ENCODE assay signal across 11 cellular contexts in genomic region chr10:62248465-62248864, GRCh38. TPM values are rescaled to one million over a fixed set of nuclear protein-coding genes. Genes with fewer than 3 reads are reported as not detected.
DNase-seq lines count a peak whose midpoint lies in the region; ATAC-seq, FAIRE-seq and TF ChIP-seq lines count a peak whose summit lies in the region.
"Had no signal": no experiment of that assay in that cellular context is flagged by ENCODE, and none has a peak within 500 bp of the region (broad histone marks: within the 10 kb centered on the region; RNA-seq: fewer than 3 reads in every experiment).

No MANE protein-coding gene starts in this region.

- H3K4me3 Mint-ChIP-seq in neural crest cell, result no peak overlapping the region
- H3K4me3 Mint-ChIP-seq in progenitor cell of endocrine pancreas (ENCODE audit: low read depth), result no peak overlapping the region
- H3K4me3 Mint-ChIP-seq: naive B cell had no signal

- DNase-seq in DMS 273 (lab: John Stamatoyannopoulos, UW; ENCODE audit: unreplicated experiment), result peak; percentile 8
- DNase-seq in DMS 273 treated with DMSO at 0.1 percent for 48 hours (lab: John Stamatoyannopoulos, UW), result no peak
- peak; percentile 35 for DNase-seq in NAMALWA (ENCODE audit: low spot score)
- no peak for DNase-seq in neural crest cell (ENCODE audit: low read depth, low spot score)
- DNase-seq in progenitor cell of endocrine pancreas (ENCODE audit: low spot score, unreplicated experiment), result no peak
- no peak for DNase-seq in SHP77 treated with DMSO at 0.1 percent for 48 hours (lab: John Stamatoyannopoulos, UW)
- DNase-seq: naive B cell; NCI-H187 treated with DMSO at 0.1 percent for 48 hours; stimulated activated CD4-positive, alpha-beta T cell treated with anti-CD3 and anti-CD28 coated beads, Interleukin-4, amount 100 ng/mL, for 24 hours had no signal

- H3K36me3 Mint-ChIP-seq in neural crest cell (ENCODE audit: low read depth) (peaks cover 4% of the 10 kb centered on the region), progenitor cell of endocrine pancreas (ENCODE audit: insufficient read depth) (no peaks in the 10 kb centered on the region)
- H3K36me3 Mint-ChIP-seq: naive B cell had no signal

- TF ChIP-seq CTCF in neural crest cell (conservative IDR thresholded peaks at IDR 0.05) (peak; percentile 47), progenitor cell of endocrine pancreas (IDR thresholded peaks at IDR 0.05; ENCODE audit: unreplicated experiment) (no peak)

- H3K27ac Mint-ChIP-seq in neural crest cell (ENCODE audit: unreplicated experiment) (no peak overlapping the region), progenitor cell of endocrine pancreas (no peak overlapping the region)
- H3K27ac Mint-ChIP-seq: naive B cell had no signal

- H3K9me3 Mint-ChIP-seq in neural crest cell (no peaks in the 10 kb centered on the region), progenitor cell of endocrine pancreas (ENCODE audit: low read depth) (no peaks in the 10 kb centered on the region)
- H3K9me3 Mint-ChIP-seq: naive B cell had no signal

- no peaks in the 10 kb centered on the region for H3K27me3 Mint-ChIP-seq in neural crest cell (ENCODE audit: low read depth)
- H3K27me3 Mint-ChIP-seq in progenitor cell of endocrine pancreas, result no peaks in the 10 kb centered on the region
- H3K27me3 Mint-ChIP-seq: naive B cell had no signal

- ATAC-seq in HG03045 (IDR thresholded peaks at IDR 0.05; ENCODE audit: unreplicated experiment), result no peak

- FAIRE-seq in colon (lab: Jason Lieb, UNC), result peak; percentile 14

- H3K4me1 Mint-ChIP-seq in neural crest cell (peaks cover 17% of the 10 kb centered on the region), progenitor cell of endocrine pancreas (ENCODE audit: low read depth) (peaks cover 17% of the 10 kb centered on the region)

RNA-seq across cellular contexts. Expression of gene RTKN2, which starts 20.2 kb away (rescaled TPM):
- 27.5 and 29.2 TPM in 2 replicates for total RNA-seq in neural crest cell
- total RNA-seq in progenitor cell of endocrine pancreas, result 12.8 and 13.2 TPM in 2 replicates

Comparison
In these comparisons a context has a peak if more than half of its experiments do, and no peak if none do; other contexts are left out.
1. DNase-seq: peak in DMS 273 (single experiment) and NAMALWA (single experiment); none in DMS 273 treated with DMSO at 0.1 percent for 48 hours (single experiment), neural crest cell (single experiment), progenitor cell of endocrine pancreas (single experiment) and SHP77 treated with DMSO at 0.1 percent for 48 hours (single experiment).